20 cellular contexts compared by ENCODE assay signal in the genomic region with DNA sequence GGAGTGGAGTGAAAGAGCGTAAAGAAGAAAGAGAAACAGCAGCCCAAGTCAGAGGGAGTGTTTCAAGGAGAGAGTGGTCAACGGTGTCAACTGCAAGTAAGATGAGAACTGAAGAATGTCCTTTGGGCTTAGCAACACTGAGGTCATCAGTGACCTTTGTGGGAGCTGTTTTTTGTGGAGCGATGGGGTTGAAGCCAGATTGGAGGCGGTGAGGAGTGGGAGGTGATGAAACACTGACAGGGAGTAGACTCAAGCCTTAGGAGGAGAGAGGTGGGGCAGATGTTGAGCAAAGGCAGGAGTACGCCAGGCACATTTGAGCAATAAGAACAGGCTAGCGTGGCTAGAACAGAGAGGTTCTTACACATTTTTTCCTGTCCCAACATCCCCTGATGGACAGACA.
"Had no signal": no experiment of that assay in that cellular context is flagged by ENCODE, and none has a peak within 500 bp of the region (broad histone marks: within the 10 kb centered on the region; RNA-seq: fewer than 3 reads in every experiment).

No MANE protein-coding gene starts in this region.

- DNase-seq: colonic mucosa; effector CD8-positive, alpha-beta T cell; endodermal cell; foreskin fibroblast; gastrocnemius medialis; head of caudate nucleus; kidney; natural killer cell; occipital lobe; pancreas; retina; spleen; stimulated activated CD4-positive, alpha-beta T cell treated with anti-CD3 and anti-CD28 coated beads, Interleukin-4, amount 100 ng/mL, for 4 hours; stimulated activated naive CD8-positive, alpha-beta T cell treated with anti-CD3 and anti-CD28 coated beads, Interleukin-15, Interleukin-2, amounts not matched to agents 100 U/mL and 50 U/mL, for 24 hours; substantia nigra; testis; tibial artery; upper lobe of left lung had no signal

- ATAC-seq: esophagus mucosa; gastrocnemius medialis; natural killer cell; stimulated activated memory B cell treated with anti-CD40 and anti-IgM and Interleukin-4, amounts not matched to agents 10 μg/mL and 1 μg/mL and 100 μg/mL, for 72 hours; stimulated activated naive CD8-positive, alpha-beta T cell treated with anti-CD3 and anti-CD28 coated beads, Interleukin-15, Interleukin-2, amounts not matched to agents 100 U/mL and 50 U/mL, for 24 hours had no signal
